Comparison of ENCODE assay signal across 19 cellular contexts in the genomic region with DNA sequence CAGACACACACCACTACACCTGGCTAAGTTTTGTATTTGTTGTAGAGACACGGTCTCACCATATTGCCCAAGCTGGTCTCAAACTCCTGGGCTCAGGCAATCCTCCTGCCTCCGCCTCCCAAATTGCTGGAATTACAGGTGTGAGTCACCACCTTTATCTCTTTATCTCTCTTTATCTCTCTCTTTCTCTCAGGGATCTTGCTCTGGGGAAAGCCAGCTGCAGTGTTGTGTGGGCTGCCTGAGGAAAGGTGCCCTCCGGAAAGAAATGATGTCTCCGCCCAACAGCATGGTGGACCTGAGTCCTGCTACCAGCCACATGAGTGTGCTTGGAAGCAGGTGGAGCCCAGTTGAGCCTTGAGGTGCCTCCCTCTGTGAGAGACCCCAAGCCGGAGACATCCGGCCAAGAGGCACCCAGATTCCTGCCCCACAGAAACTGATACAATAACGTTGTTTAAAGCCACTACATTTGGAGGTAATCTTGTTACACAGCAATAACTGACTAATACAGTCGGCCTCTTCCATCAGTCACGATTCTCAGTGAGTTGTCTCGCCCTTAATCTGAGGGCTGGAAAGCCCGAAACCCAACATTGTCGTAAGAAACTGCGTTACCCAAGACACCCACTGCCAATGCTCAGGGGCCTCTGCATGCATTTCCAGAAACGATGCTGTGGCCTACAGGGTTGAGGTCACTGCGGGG.
"Had no signal": no experiment of that assay in that cellular context is flagged by ENCODE, and none has a peak within 500 bp of the region (broad histone marks: within the 10 kb centered on the region; RNA-seq: fewer than 3 reads in every experiment).

No MANE protein-coding gene starts in this region.

- H3K27ac ChIP-seq: breast epithelium, lower lobe of right lung, pancreas, skin epidermis, tibial artery, VCaP had no signal

- H3K9me3 ChIP-seq: breast epithelium, lower lobe of right lung, pancreas, tibial artery had no signal

- H3K27ac Mint-ChIP-seq: activated T-cell treated with anti-CD3 and anti-CD28 coated beads, Interleukin-2, amount 50 U/mL, for 72 hours; effector memory CD8-positive, alpha-beta T cell; nephron had no signal

- H3K4me3 Mint-ChIP-seq: activated T-cell treated with anti-CD3 and anti-CD28 coated beads, Interleukin-2, amount 50 U/mL, for 72 hours; central memory CD8-positive, alpha-beta T cell; nephron; stimulated activated naive CD8-positive, alpha-beta T cell treated with anti-CD3 and anti-CD28 coated beads, Interleukin-15, amount 100 ng/mL, for 72 hours had no signal

- H3K4me1 Mint-ChIP-seq: nephron had no signal

- H3K4me3 ChIP-seq: breast epithelium, lower lobe of right lung, pancreas, skin epidermis, tibial artery had no signal

- H3K9me3 Mint-ChIP-seq: central memory CD8-positive, alpha-beta T cell; effector memory CD8-positive, alpha-beta T cell; nephron had no signal

- DNase-seq: activated CD4-positive, CD25-positive, alpha-beta regulatory T cell treated with anti-CD3 and anti-CD28 coated beads, Interleukin-2, amount 50 U/mL, for 72 hours; activated effector memory CD4-positive, alpha-beta T cell treated with Interleukin-2 at 50 U/mL for 16 hours; activated naive CD4-positive, alpha-beta T cell treated with anti-CD3 and anti-CD28 coated beads, Interleukin-2, amount 50 U/mL, for 16 hours; activated T-cell treated with anti-CD3 and anti-CD28 coated beads, Interleukin-2, amount 50 U/mL, for 72 hours; effector memory CD8-positive, alpha-beta T cell; foreskin melanocyte; lower lobe of right lung; right cardiac atrium; stimulated activated CD4-positive, alpha-beta T cell treated with anti-CD3 and anti-CD28 coated beads, Interleukin-1b, Interleukin-23, amount 100 ng/mL, for 48 hours; stimulated activated naive CD8-positive, alpha-beta T cell treated with anti-CD3 and anti-CD28 coated beads, Interleukin-15, amount 100 ng/mL, for 72 hours; tibial artery had no signal

- H3K4me1 ChIP-seq: breast epithelium, lower lobe of right lung, pancreas, tibial artery had no signal

- H3K27me3 Mint-ChIP-seq: central memory CD8-positive, alpha-beta T cell; stimulated activated naive CD8-positive, alpha-beta T cell treated with anti-CD3 and anti-CD28 coated beads, Interleukin-15, amount 100 ng/mL, for 72 hours had no signal

- ATAC-seq: activated T-cell treated with anti-CD3 and anti-CD28 coated beads, Interleukin-2, amount 50 U/mL, for 72 hours; effector memory CD8-positive, alpha-beta T cell; esophagus mucosa; left lobe of liver; lower lobe of right lung; pancreas; right cardiac atrium; stimulated activated naive CD8-positive, alpha-beta T cell treated with anti-CD3 and anti-CD28 coated beads, Interleukin-15, amount 100 ng/mL, for 72 hours had no signal

- H3K36me3 ChIP-seq: breast epithelium, lower lobe of right lung, pancreas, tibial artery had no signal

- H3K27me3 ChIP-seq: breast epithelium, pancreas had no signal
